Comparison of ENCODE assay signal across 1 cellular context in the genomic region with DNA sequence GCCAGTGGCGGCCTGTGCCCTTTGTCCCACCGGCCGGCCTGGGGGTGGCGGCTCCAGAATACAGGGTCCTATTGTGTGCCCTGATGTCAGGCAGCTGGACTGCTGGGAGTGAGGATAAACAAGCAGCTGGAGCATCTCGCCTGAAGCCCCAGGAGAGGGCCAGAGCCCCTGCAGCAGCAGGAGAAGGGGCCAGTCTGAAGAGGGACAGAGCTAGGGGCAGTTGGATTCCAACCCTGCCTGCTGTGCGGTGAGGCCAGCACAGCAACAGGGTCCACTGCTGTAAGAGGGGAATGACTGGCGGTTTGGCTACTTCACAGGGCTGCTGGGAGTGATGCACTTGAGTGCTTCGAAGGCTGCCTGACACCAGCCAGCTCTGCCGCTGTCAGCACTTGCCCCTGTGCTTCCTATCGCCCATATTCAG.
TF ChIP-seq lines count a peak whose summit lies in the region.

No MANE protein-coding gene starts in this region.

TF ChIP-seq in HepG2, 621 proteins besides CTCF, POLR2A, EP300 and RAD21 (continued from another document and continues in another):
- TF ChIP-seq, protein P1, sequence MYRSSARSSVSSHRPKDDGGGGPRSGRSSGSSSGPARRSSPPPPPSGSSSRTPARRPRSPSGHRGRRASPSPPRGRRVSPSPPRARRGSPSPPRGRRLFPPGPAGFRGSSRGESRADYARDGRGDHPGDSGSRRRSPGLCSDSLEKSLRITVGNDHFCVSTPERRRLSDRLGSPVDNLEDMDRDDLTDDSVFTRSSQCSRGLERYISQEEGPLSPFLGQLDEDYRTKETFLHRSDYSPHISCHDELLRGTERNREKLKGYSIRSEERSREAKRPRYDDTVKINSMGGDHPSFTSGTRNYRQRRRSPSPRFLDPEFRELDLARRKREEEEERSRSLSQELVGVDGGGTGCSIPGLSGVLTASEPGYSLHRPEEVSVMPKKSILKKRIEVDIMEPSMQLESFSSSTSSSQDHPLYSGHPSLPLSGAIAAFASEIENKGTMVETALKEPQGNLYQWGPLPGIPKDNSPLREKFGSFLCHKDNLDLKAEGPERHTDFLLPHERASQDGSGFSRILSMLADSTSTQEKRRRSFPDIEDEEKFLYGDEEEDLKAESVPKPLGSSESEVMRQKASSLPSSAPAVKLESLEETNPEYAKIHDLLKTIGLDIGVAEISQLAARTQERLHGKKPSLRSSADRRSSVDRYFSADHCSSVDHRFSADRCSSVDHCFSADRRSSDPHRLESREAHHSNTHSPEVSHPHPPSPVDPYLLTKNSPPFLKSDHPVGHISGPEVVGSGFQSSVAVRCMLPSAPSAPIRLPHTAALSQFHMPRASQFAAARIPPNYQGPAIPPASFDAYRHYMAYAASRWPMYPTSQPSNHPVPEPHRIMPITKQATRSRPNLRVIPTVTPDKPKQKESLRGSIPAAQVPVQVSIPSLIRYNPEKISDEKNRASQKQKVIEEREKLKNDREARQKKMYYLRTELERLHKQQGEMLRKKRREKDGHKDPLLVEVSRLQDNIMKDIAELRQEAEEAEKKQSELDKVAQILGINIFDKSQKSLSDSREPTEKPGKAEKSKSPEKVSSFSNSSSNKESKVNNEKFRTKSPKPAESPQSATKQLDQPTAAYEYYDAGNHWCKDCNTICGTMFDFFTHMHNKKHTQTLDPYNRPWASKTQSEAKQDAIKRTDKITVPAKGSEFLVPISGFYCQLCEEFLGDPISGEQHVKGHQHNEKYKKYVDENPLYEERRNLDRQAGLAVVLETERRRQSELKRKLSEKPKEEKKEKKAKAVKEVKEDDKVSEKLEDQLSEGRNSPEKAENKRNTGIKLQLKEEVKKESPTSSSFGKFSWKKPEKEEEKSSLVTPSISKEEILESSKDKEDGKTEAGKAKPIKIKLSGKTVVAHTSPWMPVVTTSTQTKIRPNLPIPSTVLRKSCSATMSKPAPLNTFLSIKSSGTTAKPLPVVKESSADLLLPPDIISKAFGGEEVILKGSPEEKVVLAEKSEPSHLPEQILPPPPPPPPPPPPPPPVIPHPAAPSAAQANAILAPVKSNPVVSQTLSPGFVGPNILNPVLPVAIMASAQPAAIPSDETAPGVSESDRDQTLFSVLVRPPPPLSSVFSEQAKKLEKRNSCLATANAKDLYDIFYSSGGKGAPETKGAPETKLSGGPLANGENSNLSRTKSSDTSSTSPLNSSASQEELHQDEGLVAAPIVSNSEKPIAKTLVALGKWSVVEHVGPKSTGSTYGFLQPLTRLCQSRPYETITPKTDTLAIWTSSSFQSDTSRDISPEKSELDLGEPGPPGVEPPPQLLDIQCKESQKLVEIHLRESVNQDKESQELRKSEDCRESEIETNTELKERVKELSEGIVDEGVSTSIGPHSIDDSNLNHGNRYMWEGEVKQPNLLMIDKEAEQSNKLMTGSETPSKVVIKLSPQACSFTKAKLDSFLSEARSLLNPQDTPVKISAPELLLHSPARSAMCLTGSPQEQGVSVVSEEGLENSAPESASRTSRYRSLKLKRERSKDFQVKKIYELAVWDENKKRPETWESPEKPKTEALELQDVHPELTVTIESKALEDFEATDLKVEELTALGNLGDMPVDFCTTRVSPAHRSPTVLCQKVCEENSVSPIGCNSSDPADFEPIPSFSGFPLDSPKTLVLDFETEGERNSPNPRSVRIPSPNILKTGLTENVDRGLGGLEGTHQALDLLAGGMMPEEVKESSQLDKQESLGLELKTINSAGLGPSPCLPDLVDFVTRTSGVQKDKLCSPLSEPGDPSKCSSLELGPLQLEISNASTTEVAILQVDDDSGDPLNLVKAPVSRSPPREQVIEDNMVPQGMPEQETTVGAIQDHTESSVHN (CRISPR knock-in tag; IDR thresholded peaks at IDR 0.05): no peak
- TF ChIP-seq ZNF776 (CRISPR knock-in tag; IDR thresholded peaks at IDR 0.05): no peak
- no peak for TF ChIP-seq ZBTB7B (CRISPR knock-in tag; IDR thresholded peaks at IDR 0.05)
- no peak for TF ChIP-seq ZMAT3 (CRISPR knock-in tag; conservative IDR thresholded peaks at IDR 0.05)
- no peak for TF ChIP-seq ZNF484 (CRISPR knock-in tag; IDR thresholded peaks at IDR 0.05; ENCODE audit: borderline replicate concordance, low read depth)
- TF ChIP-seq, protein P2, sequence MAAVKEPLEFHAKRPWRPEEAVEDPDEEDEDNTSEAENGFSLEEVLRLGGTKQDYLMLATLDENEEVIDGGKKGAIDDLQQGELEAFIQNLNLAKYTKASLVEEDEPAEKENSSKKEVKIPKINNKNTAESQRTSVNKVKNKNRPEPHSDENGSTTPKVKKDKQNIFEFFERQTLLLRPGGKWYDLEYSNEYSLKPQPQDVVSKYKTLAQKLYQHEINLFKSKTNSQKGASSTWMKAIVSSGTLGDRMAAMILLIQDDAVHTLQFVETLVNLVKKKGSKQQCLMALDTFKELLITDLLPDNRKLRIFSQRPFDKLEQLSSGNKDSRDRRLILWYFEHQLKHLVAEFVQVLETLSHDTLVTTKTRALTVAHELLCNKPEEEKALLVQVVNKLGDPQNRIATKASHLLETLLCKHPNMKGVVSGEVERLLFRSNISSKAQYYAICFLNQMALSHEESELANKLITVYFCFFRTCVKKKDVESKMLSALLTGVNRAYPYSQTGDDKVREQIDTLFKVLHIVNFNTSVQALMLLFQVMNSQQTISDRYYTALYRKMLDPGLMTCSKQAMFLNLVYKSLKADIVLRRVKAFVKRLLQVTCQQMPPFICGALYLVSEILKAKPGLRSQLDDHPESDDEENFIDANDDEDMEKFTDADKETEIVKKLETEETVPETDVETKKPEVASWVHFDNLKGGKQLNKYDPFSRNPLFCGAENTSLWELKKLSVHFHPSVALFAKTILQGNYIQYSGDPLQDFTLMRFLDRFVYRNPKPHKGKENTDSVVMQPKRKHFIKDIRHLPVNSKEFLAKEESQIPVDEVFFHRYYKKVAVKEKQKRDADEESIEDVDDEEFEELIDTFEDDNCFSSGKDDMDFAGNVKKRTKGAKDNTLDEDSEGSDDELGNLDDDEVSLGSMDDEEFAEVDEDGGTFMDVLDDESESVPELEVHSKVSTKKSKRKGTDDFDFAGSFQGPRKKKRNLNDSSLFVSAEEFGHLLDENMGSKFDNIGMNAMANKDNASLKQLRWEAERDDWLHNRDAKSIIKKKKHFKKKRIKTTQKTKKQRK (IDR thresholded peaks at IDR 0.05; ENCODE audit: low read length): no peak
- no peak for TF ChIP-seq FOXA1 (IDR thresholded peaks at IDR 0.05)
- peak; percentile 59 for TF ChIP-seq FOXA1 (CRISPR knock-in tag; IDR thresholded peaks at IDR 0.05)
- TF ChIP-seq CHCHD3 (CRISPR knock-in tag; IDR thresholded peaks at IDR 0.05): no peak
- no peak for TF ChIP-seq HOXA5 (CRISPR knock-in tag; IDR thresholded peaks at IDR 0.05)
- TF ChIP-seq ZKSCAN5 (CRISPR knock-in tag; IDR thresholded peaks at IDR 0.05): no peak
- no peak for TF ChIP-seq ZNF781 (CRISPR knock-in tag; IDR thresholded peaks at IDR 0.05; ENCODE audit: borderline replicate concordance, not compliant biosample characterization)
- TF ChIP-seq NFE2 (CRISPR knock-in tag; IDR thresholded peaks at IDR 0.05): no peak
- TF ChIP-seq GATAD2A (CRISPR knock-in tag; IDR thresholded peaks at IDR 0.05): peak; percentile 33; the same call in 1 of the 2 replicates
- no peak for TF ChIP-seq ATF1 (CRISPR knock-in tag; IDR thresholded peaks at IDR 0.05)
- TF ChIP-seq SMAD3 (CRISPR knock-in tag; IDR thresholded peaks at IDR 0.05): no peak; the same call in 1 of the 2 replicates
- no peak for TF ChIP-seq SCMH1 (CRISPR knock-in tag; IDR thresholded peaks at IDR 0.05; ENCODE audit: borderline replicate concordance)
- no peak for TF ChIP-seq RARA (CRISPR knock-in tag; IDR thresholded peaks at IDR 0.05)
- TF ChIP-seq RXRA (CRISPR knock-in tag; IDR thresholded peaks at IDR 0.05): peak; percentile 96
- no peak for TF ChIP-seq ZNF670 (CRISPR knock-in tag; IDR thresholded peaks at IDR 0.05; ENCODE audit: borderline replicate concordance)
- TF ChIP-seq SOX13 (IDR thresholded peaks at IDR 0.05): no peak
- TF ChIP-seq SOX13 (CRISPR knock-in tag; conservative IDR thresholded peaks at IDR 0.05 in 1 of 2, IDR thresholded peaks at IDR 0.05 in 1 of 2): peak in 1 of 2 experiments; percentile 70; a peak in 2 of 4 replicates
- TF ChIP-seq, protein P3, sequence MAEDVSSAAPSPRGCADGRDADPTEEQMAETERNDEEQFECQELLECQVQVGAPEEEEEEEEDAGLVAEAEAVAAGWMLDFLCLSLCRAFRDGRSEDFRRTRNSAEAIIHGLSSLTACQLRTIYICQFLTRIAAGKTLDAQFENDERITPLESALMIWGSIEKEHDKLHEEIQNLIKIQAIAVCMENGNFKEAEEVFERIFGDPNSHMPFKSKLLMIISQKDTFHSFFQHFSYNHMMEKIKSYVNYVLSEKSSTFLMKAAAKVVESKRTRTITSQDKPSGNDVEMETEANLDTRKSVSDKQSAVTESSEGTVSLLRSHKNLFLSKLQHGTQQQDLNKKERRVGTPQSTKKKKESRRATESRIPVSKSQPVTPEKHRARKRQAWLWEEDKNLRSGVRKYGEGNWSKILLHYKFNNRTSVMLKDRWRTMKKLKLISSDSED (CRISPR knock-in tag; IDR thresholded peaks at IDR 0.05): no peak
- TF ChIP-seq, protein P4, sequence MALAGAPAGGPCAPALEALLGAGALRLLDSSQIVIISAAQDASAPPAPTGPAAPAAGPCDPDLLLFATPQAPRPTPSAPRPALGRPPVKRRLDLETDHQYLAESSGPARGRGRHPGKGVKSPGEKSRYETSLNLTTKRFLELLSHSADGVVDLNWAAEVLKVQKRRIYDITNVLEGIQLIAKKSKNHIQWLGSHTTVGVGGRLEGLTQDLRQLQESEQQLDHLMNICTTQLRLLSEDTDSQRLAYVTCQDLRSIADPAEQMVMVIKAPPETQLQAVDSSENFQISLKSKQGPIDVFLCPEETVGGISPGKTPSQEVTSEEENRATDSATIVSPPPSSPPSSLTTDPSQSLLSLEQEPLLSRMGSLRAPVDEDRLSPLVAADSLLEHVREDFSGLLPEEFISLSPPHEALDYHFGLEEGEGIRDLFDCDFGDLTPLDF (CRISPR knock-in tag; IDR thresholded peaks at IDR 0.05): no peak
- TF ChIP-seq PHB2 (IDR thresholded peaks at IDR 0.05; ENCODE audit: partially characterized antibody): no peak
- TF ChIP-seq, protein P5, sequence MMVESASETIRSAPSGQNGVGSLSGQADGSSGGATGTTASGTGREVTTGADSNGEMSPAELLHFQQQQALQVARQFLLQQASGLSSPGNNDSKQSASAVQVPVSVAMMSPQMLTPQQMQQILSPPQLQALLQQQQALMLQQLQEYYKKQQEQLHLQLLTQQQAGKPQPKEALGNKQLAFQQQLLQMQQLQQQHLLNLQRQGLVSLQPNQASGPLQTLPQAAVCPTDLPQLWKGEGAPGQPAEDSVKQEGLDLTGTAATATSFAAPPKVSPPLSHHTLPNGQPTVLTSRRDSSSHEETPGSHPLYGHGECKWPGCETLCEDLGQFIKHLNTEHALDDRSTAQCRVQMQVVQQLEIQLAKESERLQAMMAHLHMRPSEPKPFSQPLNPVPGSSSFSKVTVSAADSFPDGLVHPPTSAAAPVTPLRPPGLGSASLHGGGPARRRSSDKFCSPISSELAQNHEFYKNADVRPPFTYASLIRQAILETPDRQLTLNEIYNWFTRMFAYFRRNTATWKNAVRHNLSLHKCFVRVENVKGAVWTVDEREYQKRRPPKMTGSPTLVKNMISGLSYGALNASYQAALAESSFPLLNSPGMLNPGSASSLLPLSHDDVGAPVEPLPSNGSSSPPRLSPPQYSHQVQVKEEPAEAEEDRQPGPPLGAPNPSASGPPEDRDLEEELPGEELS (CRISPR knock-in tag; IDR thresholded peaks at IDR 0.05): no peak
- no peak for TF ChIP-seq MXD4 (CRISPR knock-in tag; IDR thresholded peaks at IDR 0.05)
- TF ChIP-seq, protein P6, sequence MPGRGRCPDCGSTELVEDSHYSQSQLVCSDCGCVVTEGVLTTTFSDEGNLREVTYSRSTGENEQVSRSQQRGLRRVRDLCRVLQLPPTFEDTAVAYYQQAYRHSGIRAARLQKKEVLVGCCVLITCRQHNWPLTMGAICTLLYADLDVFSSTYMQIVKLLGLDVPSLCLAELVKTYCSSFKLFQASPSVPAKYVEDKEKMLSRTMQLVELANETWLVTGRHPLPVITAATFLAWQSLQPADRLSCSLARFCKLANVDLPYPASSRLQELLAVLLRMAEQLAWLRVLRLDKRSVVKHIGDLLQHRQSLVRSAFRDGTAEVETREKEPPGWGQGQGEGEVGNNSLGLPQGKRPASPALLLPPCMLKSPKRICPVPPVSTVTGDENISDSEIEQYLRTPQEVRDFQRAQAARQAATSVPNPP (CRISPR knock-in tag; IDR thresholded peaks at IDR 0.05): no peak
- peak; percentile 8; the same call in 1 of the 2 replicates for TF ChIP-seq ZNF644 (CRISPR knock-in tag; IDR thresholded peaks at IDR 0.05; ENCODE audit: low read depth)
- no peak for TF ChIP-seq IKZF4 (CRISPR knock-in tag; IDR thresholded peaks at IDR 0.05; ENCODE audit: borderline replicate concordance, low read depth, not compliant biosample characterization)
- TF ChIP-seq, protein P7, sequence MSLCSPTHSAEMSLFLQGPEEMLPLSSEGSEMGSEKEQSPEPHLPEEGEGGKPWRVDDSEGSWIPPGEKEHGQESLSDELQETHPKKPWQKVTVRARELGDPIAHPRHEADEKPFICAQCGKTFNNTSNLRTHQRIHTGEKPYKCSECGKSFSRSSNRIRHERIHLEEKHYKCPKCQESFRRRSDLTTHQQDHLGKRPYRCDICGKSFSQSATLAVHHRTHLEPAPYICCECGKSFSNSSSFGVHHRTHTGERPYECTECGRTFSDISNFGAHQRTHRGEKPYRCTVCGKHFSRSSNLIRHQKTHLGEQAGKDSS (CRISPR knock-in tag; IDR thresholded peaks at IDR 0.05; ENCODE audit: borderline replicate concordance, low read depth): no peak
- no peak for TF ChIP-seq ZKSCAN1 (IDR thresholded peaks at IDR 0.05; ENCODE audit: low read length)
- peak; percentile 42; the same call in 1 of the 2 replicates for TF ChIP-seq SAP130 (CRISPR knock-in tag; IDR thresholded peaks at IDR 0.05; ENCODE audit: low read depth)
- no peak for TF ChIP-seq MLLT10 (CRISPR knock-in tag; IDR thresholded peaks at IDR 0.05)
- TF ChIP-seq, protein P8, sequence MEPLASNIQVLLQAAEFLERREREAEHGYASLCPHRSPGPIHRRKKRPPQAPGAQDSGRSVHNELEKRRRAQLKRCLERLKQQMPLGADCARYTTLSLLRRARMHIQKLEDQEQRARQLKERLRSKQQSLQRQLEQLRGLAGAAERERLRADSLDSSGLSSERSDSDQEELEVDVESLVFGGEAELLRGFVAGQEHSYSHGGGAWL (CRISPR knock-in tag; IDR thresholded peaks at IDR 0.05): no peak
- no peak for TF ChIP-seq GZF1 (CRISPR knock-in tag; IDR thresholded peaks at IDR 0.05)
- no peak for TF ChIP-seq FOXP1 (IDR thresholded peaks at IDR 0.05)
- TF ChIP-seq FOXP1 (CRISPR knock-in tag; IDR thresholded peaks at IDR 0.05): 0 out of 2 replicates have a peak, but pooled peaks have one; percentile 10
- TF ChIP-seq ZSCAN9 (CRISPR knock-in tag; IDR thresholded peaks at IDR 0.05; ENCODE audit: borderline replicate concordance): no peak
- no peak for TF ChIP-seq ZNF510 (CRISPR knock-in tag; IDR thresholded peaks at IDR 0.05; ENCODE audit: low read depth)
- 0 out of 2 replicates have a peak, but pooled peaks have one; percentile 25 for TF ChIP-seq SP5 (CRISPR knock-in tag; IDR thresholded peaks at IDR 0.05; ENCODE audit: borderline replicate concordance, low read depth)
- TF ChIP-seq ZFP36 (IDR thresholded peaks at IDR 0.05; ENCODE audit: borderline replicate concordance, low read depth, low read length, partially characterized antibody): no peak
